1 cellular context compared by ENCODE assay signal in genomic region chr21:42654179-42654912, GRCh38.
TF ChIP-seq lines count a peak whose summit lies in the region.

No MANE protein-coding gene starts in this region.

TF ChIP-seq in HCT116, 20 proteins besides CTCF, POLR2A, EP300 and RAD21 (continued from another document):
- no peak for TF ChIP-seq REST (IDR thresholded peaks at IDR 0.05; ENCODE audit: low read depth)
- TF ChIP-seq ELF1 (IDR thresholded peaks at IDR 0.05; ENCODE audit: borderline replicate concordance, low read depth): no peak
